Comparison of ENCODE assay signal across 16 cellular contexts in the genomic region with DNA sequence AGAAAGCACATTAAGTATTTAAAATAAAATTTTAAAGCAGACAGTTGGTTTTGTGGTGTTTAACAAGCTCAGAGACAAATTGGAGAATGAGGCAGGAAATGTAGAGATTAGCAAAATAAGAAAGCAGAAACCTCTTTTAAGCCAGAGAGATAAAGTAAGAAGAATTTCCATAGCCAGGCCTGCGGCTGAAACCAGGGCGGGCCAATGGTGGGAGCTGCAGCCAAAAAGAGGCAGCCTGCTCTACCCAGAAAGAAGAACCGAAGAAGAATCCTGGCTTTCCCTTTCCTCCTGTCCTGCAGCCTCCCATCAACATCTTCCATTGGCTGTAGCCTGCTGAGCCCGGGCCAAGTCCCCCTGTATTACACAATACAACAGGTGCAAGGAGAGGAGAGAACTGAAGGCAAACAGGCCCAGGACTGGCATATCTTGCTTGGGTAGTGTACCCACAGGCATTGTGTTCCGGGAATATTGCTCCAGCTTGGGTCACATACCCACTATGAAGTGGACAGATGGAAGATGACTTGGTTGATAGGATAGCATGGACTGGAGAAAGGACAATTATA.
"Had no signal": no experiment of that assay in that cellular context is flagged by ENCODE, and none has a peak within 500 bp of the region (broad histone marks: within the 10 kb centered on the region; RNA-seq: fewer than 3 reads in every experiment).

No MANE protein-coding gene starts in this region.

- H3K27ac ChIP-seq: neural progenitor cell, parathyroid adenoma, right atrium auricular region had no signal

- H3K9ac ChIP-seq: neural progenitor cell, parathyroid adenoma had no signal

- H3K9me3 ChIP-seq: right atrium auricular region had no signal

- H3K4me1 ChIP-seq: neural progenitor cell, parathyroid adenoma, right atrium auricular region had no signal

- H3K79me2 ChIP-seq: parathyroid adenoma had no signal

- H3K4me3 ChIP-seq: neural progenitor cell, right atrium auricular region had no signal

- H3K27me3 ChIP-seq: right atrium auricular region had no signal

- DNase-seq: activated CD4-positive, alpha-beta T cell treated with anti-CD3 and anti-CD28 coated beads, Interleukin-2, amount 50 U/mL, for 4 hours; activated CD8-positive, alpha-beta memory T cell treated with anti-CD3 and anti-CD28 coated beads, Interleukin-2, amount 10 ng/mL, durations not matched to agents 7 days and 5 days; activated effector memory CD4-positive, alpha-beta T cell treated with anti-CD3 and anti-CD28 coated beads, Interleukin-2, amount 50 U/mL, for 16 hours; activated T-cell treated with anti-CD3 and anti-CD28 coated beads, Interleukin-2, amount 50 U/mL, for 24 hours; amygdala; cerebellar nuclear complex; endodermal cell; erythroblast; immature natural killer cell; mammary epithelial cell; stimulated activated naive CD4-positive, alpha-beta T cell treated with Interleukin-2 at 50 U/mL for 16 hours had no signal

- H3K4me2 ChIP-seq: neural progenitor cell had no signal

- H3K36me3 ChIP-seq: neural progenitor cell, right atrium auricular region had no signal

- ATAC-seq: activated CD4-positive, CD25-positive, alpha-beta regulatory T cell treated with anti-CD3 and anti-CD28 coated beads, Interleukin-2, amount 50 U/mL, for 24 hours; activated CD8-positive, alpha-beta memory T cell treated with anti-CD3 and anti-CD28 coated beads, Interleukin-2, amount 10 ng/mL, durations not matched to agents 7 days and 5 days; activated naive CD4-positive, alpha-beta T cell treated with anti-CD3 and anti-CD28 coated beads, Interleukin-2, amount 50 U/mL, for 72 hours had no signal
